Comparison of ENCODE assay signal across 13 cellular contexts in genomic region chr5:151670074-151670686, GRCh38. TPM values are rescaled to one million over a fixed set of nuclear protein-coding genes. Genes with fewer than 3 reads are reported as not detected.
A peak's percentile ranks its signal among the peaks of the same experiment; 100 is the strongest.
DNase-seq lines count a peak whose midpoint lies in the region; ATAC-seq, FAIRE-seq and TF ChIP-seq lines count a peak whose summit lies in the region.
"Had no signal": no experiment of that assay in that cellular context is flagged by ENCODE, and none has a peak within 500 bp of the region (broad histone marks: within the 10 kb centered on the region; RNA-seq: fewer than 3 reads in every experiment).

No MANE protein-coding gene starts in this region.

- H4K20me1 ChIP-seq in endothelial cell of umbilical vein (replicated peaks; ENCODE audit: control insufficient read depth, extremely low read depth, insufficient read depth, low read length) (no peaks in the 10 kb centered on the region), smooth muscle cell (ENCODE audit: low read depth) (peaks cover 100% of the 10 kb centered on the region)

- H3K23ac ChIP-seq in neuronal stem cell (ENCODE audit: low read depth, low read length, poor library complexity), result no peak overlapping the region

- no peaks in the 10 kb centered on the region for H3K27me3 ChIP-seq in endothelial cell of umbilical vein (ENCODE audit: control insufficient read depth in 2 of 2, insufficient read depth in 2 of 2, low read length in 2 of 2)
- no peaks in the 10 kb centered on the region for H3K27me3 ChIP-seq in right lobe of liver
- H3K27me3 ChIP-seq in smooth muscle cell (ENCODE audit: low read depth), result no peaks in the 10 kb centered on the region
- H3K27me3 ChIP-seq in neuronal stem cell (ENCODE audit: control insufficient read depth in 3 of 3, insufficient read depth in 3 of 3, low read depth in 1 of 3, low read length in 3 of 3), result no peaks in the 10 kb centered on the region

- no peak overlapping the region for H2BK12ac ChIP-seq in neuronal stem cell (ENCODE audit: low read length)

- peaks cover 66 to 70% of the 10 kb centered on the region in 2 experiments for H3K36me3 ChIP-seq in endothelial cell of umbilical vein (ENCODE audit: control insufficient read depth in 2 of 2, extremely low read depth in 1 of 2, insufficient read depth in 2 of 2, low read length in 2 of 2)
- no peaks in the 10 kb centered on the region for H3K36me3 ChIP-seq in right lobe of liver
- H3K36me3 ChIP-seq in smooth muscle cell (ENCODE audit: low read depth), result peaks cover 24% of the 10 kb centered on the region
- peaks cover 72 to 99% of the 10 kb centered on the region in 2 donors for H3K36me3 ChIP-seq in neuronal stem cell (replicated peaks in 1 of 2; ENCODE audit: control insufficient read depth in 2 of 2, insufficient read depth in 2 of 2, low read length in 2 of 2)

- H3K9me1 ChIP-seq in endothelial cell of umbilical vein (replicated peaks; ENCODE audit: control insufficient read depth, extremely low read depth, insufficient read depth, low read length), result no peaks in the 10 kb centered on the region

- H3K14ac ChIP-seq in neuronal stem cell (ENCODE audit: low read length), result no peak overlapping the region

- no peak overlapping the region for H2BK5ac ChIP-seq in neuronal stem cell (ENCODE audit: low read length)

- H3K4ac ChIP-seq in neuronal stem cell (ENCODE audit: low read length), result no peak overlapping the region

- TF ChIP-seq CTCF in endothelial cell of umbilical vein (IDR thresholded peaks at IDR 0.05; ENCODE audit: extremely low read depth in 1 of 2, insufficient read depth in 1 of 2, low read depth in 1 of 2, low read length in 2 of 2), result no peak
- TF ChIP-seq CTCF in right lobe of liver (IDR thresholded peaks at IDR 0.05), result no peak
- TF ChIP-seq CTCF in smooth muscle cell (IDR thresholded peaks at IDR 0.05; ENCODE audit: borderline replicate concordance, insufficient read depth, poor library complexity, severe bottlenecking), result no peak

- H3K4me1 ChIP-seq in endothelial cell of umbilical vein (ENCODE audit: control insufficient read depth, extremely low read depth, insufficient read depth, low read length) (peaks cover 78% of the 10 kb centered on the region), right lobe of liver (no peaks in the 10 kb centered on the region), smooth muscle cell (ENCODE audit: low read depth) (peaks cover 9% of the 10 kb centered on the region), neuronal stem cell (ENCODE audit: control insufficient read depth in 2 of 2, insufficient read depth in 1 of 2, low read depth in 1 of 2, low read length in 2 of 2) (no peaks in the 10 kb centered on the region)

- H3K79me2 ChIP-seq in endothelial cell of umbilical vein (ENCODE audit: control insufficient read depth, insufficient read depth, low read length) (peaks cover 41% of the 10 kb centered on the region), smooth muscle cell (ENCODE audit: low read depth) (peaks cover 78% of the 10 kb centered on the region)

- no peak overlapping the region for H2BK120ac ChIP-seq in neuronal stem cell (ENCODE audit: low read depth, low read length)

- no peak overlapping the region for H2BK15ac ChIP-seq in neuronal stem cell (ENCODE audit: low read length)

- H3K27ac ChIP-seq in endothelial cell of umbilical vein (ENCODE audit: insufficient read depth, low read depth, low read length) (peak overlapping the region; percentile 97), right lobe of liver (peak overlapping the region in 2 of 3 donors; percentile 18 to 48), smooth muscle cell (ENCODE audit: low read depth) (peak overlapping the region; percentile 99), neuronal stem cell (replicated peaks; ENCODE audit: low read length) (no peak overlapping the region)

- ATAC-seq in right lobe of liver, result peak in 3 of 4 donors; percentile 7 to 36 (median 20)
- no peak for ATAC-seq in HG03139 (IDR thresholded peaks at IDR 0.05; ENCODE audit: unreplicated experiment)
- ATAC-seq: activated CD4-positive, CD25-positive, alpha-beta regulatory T cell treated with anti-CD3 and anti-CD28 coated beads, Interleukin-2, amount 50 U/mL, for 24 hours had no signal

- H3K4me3 ChIP-seq in endothelial cell of umbilical vein (replicated peaks in 1 of 3; ENCODE audit: insufficient read depth in 1 of 3, low read depth in 1 of 3, low read length in 3 of 3), result no peak overlapping the region
- no peak overlapping the region for H3K4me3 ChIP-seq in right lobe of liver
- no peak overlapping the region for H3K4me3 ChIP-seq in smooth muscle cell
- no peak overlapping the region for H3K4me3 ChIP-seq in neuronal stem cell (ENCODE audit: low read length in 2 of 2)

- H2AFZ ChIP-seq in endothelial cell of umbilical vein (ENCODE audit: low read depth, low read length), result no peak overlapping the region
- H2AFZ ChIP-seq in smooth muscle cell (ENCODE audit: low read depth), result no peak overlapping the region
- H2AFZ ChIP-seq in neuronal stem cell (ENCODE audit: low read length), result no peak overlapping the region

- WGBS in right lobe of liver (ENCODE audit: insufficient coverage, low coverage, low lambda C conversion rate, missing lambda C conversion rate), result 47% methylated on average over 4 of the region's 4 CpGs
- 29% methylated on average over 4 of the region's 4 CpGs for WGBS in smooth muscle cell (ENCODE audit: low lambda C conversion rate)
- no CpG with 5 or more reads among the region's 4 CpGs for WGBS in neuronal stem cell (ENCODE audit: extremely low coverage in 2 of 2, insufficient read length in 2 of 2, insufficient replicate concordance in 1 of 2), 2 donors

- dilution Hi-C loops in endothelial cell of umbilical vein (cut with MboI; ENCODE audit: extremely low pct_ligation_motif_present, low sequenced_read_pairs), result no loop called here

- no peak overlapping the region for H2AK5ac ChIP-seq in neuronal stem cell (ENCODE audit: low read depth, low read length)

- peak; percentile 35 for TF ChIP-seq POLR2A in endothelial cell of umbilical vein (IDR thresholded peaks at IDR 0.05; ENCODE audit: low read depth, low read length)
- TF ChIP-seq POLR2A in right lobe of liver (IDR thresholded peaks at IDR 0.05), result no peak

- H4K91ac ChIP-seq in neuronal stem cell (ENCODE audit: low read depth, low read length, poor library complexity), result no peak overlapping the region

- H3K9ac ChIP-seq in endothelial cell of umbilical vein (replicated peaks; ENCODE audit: extremely low read depth, insufficient read depth, low read length) (no peak overlapping the region), smooth muscle cell (ENCODE audit: low read depth) (no peak overlapping the region), neuronal stem cell (ENCODE audit: low read depth, low read length, poor library complexity) (no peak overlapping the region)

- CTCF ChIA-PET in endothelial cell of umbilical vein (lab: Charles Lee), result interaction anchor here (1.3 to 7.1 kb wide), 7 partner anchors 11 to 223 kb away, joined by 3 to 93 read pairs (median 27); partner anchors contain the start of genes SLC36A1 and SPARC

- intact Hi-C loops in endothelial cell of umbilical vein (cut with micrococcal nuclease) (no loop called here), right lobe of liver (cut with DNase I) (no loop called here)

- no peak overlapping the region for H3K4me2 ChIP-seq in endothelial cell of umbilical vein (ENCODE audit: insufficient read depth, low read length)
- no peak overlapping the region for H3K4me2 ChIP-seq in smooth muscle cell
- no peak overlapping the region for H3K4me2 ChIP-seq in neuronal stem cell (ENCODE audit: insufficient read depth, low read length, poor library complexity, severe bottlenecking)

- DNase-seq in ELF-1 (ENCODE audit: low read depth, low spot score) (peak; percentile 67), endothelial cell of umbilical vein (ENCODE audit: low read depth, low spot score) (peak; percentile 54), right lobe of liver (no peak), smooth muscle cell (lab: John Stamatoyannopoulos, UW; ENCODE audit: unreplicated experiment) (no peak), medulla oblongata (ENCODE audit: extremely low spot score) (no peak), LoVo (ENCODE audit: low spot score) (no peak), neuronal stem cell (ENCODE audit: low spot score) (no peak)
- DNase-seq: Kasumi-1; mammary epithelial cell; NCI-H2029; NK-92 treated with Interleukin-12 subunit alpha and Interleukin-12 subunit beta, amount 100 ng/mL, for 24 hours had no signal

- no peak overlapping the region for H4K8ac ChIP-seq in neuronal stem cell (ENCODE audit: low read depth, low read length)

- H3K79me1 ChIP-seq in neuronal stem cell (ENCODE audit: low read depth, low read length), result no peaks in the 10 kb centered on the region

- no peak overlapping the region for H3K18ac ChIP-seq in neuronal stem cell (ENCODE audit: low read length)

- POLR2A ChIA-PET in endothelial cell of umbilical vein (lab: Charles Lee), result interaction anchor here (3.7 to 4.0 kb wide), 2 partner anchors 9 to 17 kb away, joined by 23 to 39 read pairs; partner anchors contain the start of gene SPARC

- H3K9me3 ChIP-seq in endothelial cell of umbilical vein (replicated peaks; ENCODE audit: control insufficient read depth, insufficient read depth, low read length) (no peaks in the 10 kb centered on the region), right lobe of liver (no peaks in the 10 kb centered on the region), smooth muscle cell (replicated peaks; ENCODE audit: low read depth) (no peaks in the 10 kb centered on the region), neuronal stem cell (replicated peaks in 1 of 2; ENCODE audit: control insufficient read depth in 2 of 2, insufficient read depth in 1 of 2, low read depth in 1 of 2, low read length in 2 of 2) (no peaks in the 10 kb centered on the region)

- peaks cover 87% of the 10 kb centered on the region for H3F3A ChIP-seq in smooth muscle cell (ENCODE audit: low read depth)

- no TSS peak for BruUV-seq in endothelial cell of umbilical vein (replicated peaks; lab: Mats Ljungman, UMichigan)

- peak; percentile 59 for FAIRE-seq in endothelial cell of umbilical vein (lab: Jason Lieb, UNC)

TF ChIP-seq in endothelial cell of umbilical vein, 7 proteins besides CTCF, POLR2A, EP300 and RAD21 (continues in another document):
- TF ChIP-seq GATA2 (IDR thresholded peaks at IDR 0.05; ENCODE audit: insufficient read depth, insufficient read length, low read depth, low read length), result no peak

RNA-seq across cellular contexts. Expression of gene SPARC, which starts 16.5 kb away (rescaled TPM):
- total RNA-seq in endothelial cell of umbilical vein (3,114 and 3,174 TPM in 2 replicates), right lobe of liver (100 to 1,000 TPM in 4 of 6 experiments, 10 to 100 TPM in 2; 62.2 to 277 (median 109) TPM), smooth muscle cell (7,113 and 8,137 TPM in 2 replicates)
- polyA plus RNA-seq in endothelial cell of umbilical vein (2,962 and 4,504 TPM in 2 replicates), smooth muscle cell (13,534 and 19,518 TPM in 2 replicates)
- polyA plus RNA-seq in endothelial cell of umbilical vein (2011; cell fraction: cytosol; rRNA removed), result 4,210 and 4,435 TPM in 2 replicates
- 2,027 and 2,207 TPM in 2 replicates for polyA plus RNA-seq in endothelial cell of umbilical vein (2011; cell fraction: nucleus; rRNA removed)
- 2,846 and 4,039 TPM in 2 replicates for polyA plus RNA-seq in endothelial cell of umbilical vein (2012)
- 3,279 and 4,325 TPM in 2 replicates for polyA minus RNA-seq in endothelial cell of umbilical vein
- not detected for polyA minus RNA-seq in endothelial cell of umbilical vein (2011; cell fraction: cytosol; rRNA and poly(A)+ RNA removed)
- polyA minus RNA-seq in endothelial cell of umbilical vein (2011; cell fraction: nucleus; rRNA and poly(A)+ RNA removed), result 606 and 627 TPM in 2 replicates
- 393 TPM for polyA plus RNA-seq in neuronal stem cell (2013, experiment 1 of 2)
- polyA plus RNA-seq in neuronal stem cell (2013, experiment 2 of 2), result 374 TPM

Comparison
In these comparisons a context has a peak if more than half of its experiments do, and no peak if none do; other contexts are left out.
1. DNase-seq: peak in ELF-1 (single experiment) and endothelial cell of umbilical vein (single experiment); none in right lobe of liver (0 of 3), smooth muscle cell (single experiment), medulla oblongata (single experiment), LoVo (single experiment) and neuronal stem cell (single experiment).
2. RNA of gene SPARC, which starts 16.5 kb away (total RNA-seq): 7,113 to 8,137 TPM in smooth muscle cell and 3,114 to 3,174 TPM in endothelial cell of umbilical vein; 62.2 to 277 TPM in right lobe of liver; every median in the first group is over 10 times any median in the second.